In the genomic region with DNA sequence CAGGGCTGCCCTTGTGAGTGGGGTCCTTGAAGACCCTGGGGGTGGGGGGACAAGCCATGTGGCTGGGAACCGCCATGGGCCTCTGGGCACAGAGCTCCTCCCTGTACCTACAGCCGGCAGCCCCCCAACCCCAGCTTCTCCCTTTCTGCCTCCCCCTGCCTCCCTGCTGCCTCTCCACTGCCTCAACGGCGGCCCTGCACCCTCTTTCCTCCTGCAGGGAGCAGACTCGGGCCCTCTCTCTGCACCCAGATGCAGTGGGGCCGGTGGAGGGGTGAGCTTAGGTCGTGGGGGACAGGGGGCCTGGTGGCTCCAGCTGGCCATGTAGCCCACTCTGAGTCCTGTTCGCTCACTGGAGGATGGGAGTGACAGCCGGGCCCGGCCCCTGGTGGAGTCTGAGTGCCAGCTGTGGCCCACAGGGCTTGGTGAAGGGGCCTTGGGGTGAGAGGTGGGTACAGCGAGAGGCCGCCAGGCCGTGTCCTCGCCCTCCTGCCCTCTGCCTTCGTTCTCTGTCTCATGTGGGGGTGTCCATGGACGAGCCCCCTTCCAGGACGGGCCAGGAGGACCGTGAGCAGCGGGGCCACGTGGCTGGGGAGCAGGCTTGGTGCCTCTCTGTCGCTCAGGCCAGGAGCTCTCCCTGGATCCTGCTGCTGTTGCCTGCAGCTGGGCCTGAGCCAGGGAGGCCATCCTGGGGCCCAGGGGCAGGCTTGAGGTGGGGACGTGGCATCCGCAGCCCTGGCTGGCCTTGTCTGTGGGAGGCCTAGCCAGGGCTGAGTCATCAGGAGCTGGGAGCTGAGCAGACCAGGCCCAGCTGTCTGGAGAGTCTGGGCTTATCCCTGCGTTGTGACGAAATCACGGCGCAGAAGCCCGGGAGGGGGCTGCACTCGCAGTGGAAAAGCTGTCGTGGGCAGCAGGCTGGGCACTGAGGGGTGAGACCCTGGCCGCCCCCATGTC, we compare ENCODE assay signal across 10 cellular contexts.
DNase-seq lines count a peak whose midpoint lies in the region; ATAC-seq, FAIRE-seq and TF ChIP-seq lines count a peak whose summit lies in the region.
"Had no signal": no experiment of that assay in that cellular context is flagged by ENCODE, and none has a peak within 500 bp of the region (broad histone marks: within the 10 kb centered on the region; RNA-seq: fewer than 3 reads in every experiment).

No MANE protein-coding gene starts in this region.

- H3K9ac ChIP-seq in K562 (ENCODE audit: insufficient read depth in 1 of 2, low read depth in 2 of 2, low read length in 2 of 2), result no peak overlapping the region

- no peak for TF ChIP-seq EP300 in K562 (IDR thresholded peaks at IDR 0.05; ENCODE audit: low read length)
- no peak for TF ChIP-seq EP300 in upper lobe of left lung (IDR thresholded peaks at IDR 0.05)

- H3K27ac Mint-ChIP-seq in stimulated activated effector memory CD8-positive, alpha-beta T cell treated with anti-CD3 and anti-CD28 coated beads, Interleukin-12 subunit alpha, Interleukin-12 subunit beta, amount 100 ng/mL, for 72 hours, result no peak overlapping the region
- H3K27ac Mint-ChIP-seq: activated T-helper 1 cell treated with anti-CD3 and anti-CD28 coated beads, Interleukin-12 subunit alpha, Interleukin-12 subunit beta, Interleukin-2, Interleukin-4 antibody, amounts not matched to agents 30 ng/mL and 10 ng/mL and 1 ng/mL, durations not matched to agents 14 hours and 24 hours and 36 hours had no signal

- peaks cover 6 to 29% of the 10 kb centered on the region in 2 experiments; a peak in 4 of 5 replicates for H3K27me3 ChIP-seq in K562 (ENCODE audit: control insufficient read depth in 2 of 2, insufficient read depth in 2 of 2, low read length in 2 of 2)
- H3K27me3 ChIP-seq in kidney epithelial cell (ENCODE audit: control insufficient read depth, insufficient read depth, low read length), result peaks cover 20% of the 10 kb centered on the region
- peaks cover 0 to 13% (median 4%) of the 10 kb centered on the region in 4 donors for H3K27me3 ChIP-seq in upper lobe of left lung

- no TSS peak for BruUV-seq in K562 (replicated peaks; lab: Mats Ljungman, UMichigan)

- H3K4me1 ChIP-seq in K562 (replicated peaks in 1 of 2; ENCODE audit: control insufficient read depth in 2 of 2, insufficient read depth in 2 of 2, low read length in 2 of 2) (peaks cover 0 to 10% of the 10 kb centered on the region in 2 experiments; a peak in 2 of 5 replicates), upper lobe of left lung (peaks cover 0 to 10% (median 0%) of the 10 kb centered on the region in 4 donors)

- H3K36me3 ChIP-seq in K562 (ENCODE audit: control insufficient read depth, insufficient read depth, low read length) (no peaks in the 10 kb centered on the region), kidney epithelial cell (ENCODE audit: control insufficient read depth, insufficient read depth, low read length) (no peaks in the 10 kb centered on the region), upper lobe of left lung (no peaks in the 10 kb centered on the region)

- H3K79me2 ChIP-seq in K562 (ENCODE audit: control insufficient read depth, insufficient read depth, low read length), result no peaks in the 10 kb centered on the region

- no peaks in the 10 kb centered on the region for H3K9me1 ChIP-seq in K562 (ENCODE audit: control insufficient read depth, insufficient read depth, low read length)

- no peak for TF ChIP-seq POLR2A in K562 (conservative IDR thresholded peaks at IDR 0.05)
- no peak for TF ChIP-seq POLR2A in upper lobe of left lung (IDR thresholded peaks at IDR 0.05)

- TF ChIP-seq CTCF in K562 (IDR thresholded peaks at IDR 0.05 in 2 of 3, conservative IDR thresholded peaks at IDR 0.05 in 1 of 3; ENCODE audit: insufficient read depth in 2 of 3, low read depth in 1 of 3, low read length in 3 of 3) (no peak), kidney epithelial cell (IDR thresholded peaks at IDR 0.05; ENCODE audit: insufficient read depth, low read length, poor library complexity, severe bottlenecking) (no peak), upper lobe of left lung (IDR thresholded peaks at IDR 0.05) (no peak)

- intact Hi-C loops in K562 (cut with micrococcal nuclease), result no loop called here

- H3K4me1 Mint-ChIP-seq in stimulated activated effector memory CD8-positive, alpha-beta T cell treated with anti-CD3 and anti-CD28 coated beads, Interleukin-12 subunit alpha, Interleukin-12 subunit beta, amount 100 ng/mL, for 72 hours, result no peaks in the 10 kb centered on the region

- WGBS in K562 (ENCODE audit: insufficient coverage, low coverage, missing lambda C conversion rate), result under 1% methylated on average over 27 of the region's 31 CpGs
- whole genome bisulfite sequencing in upper lobe of left lung, 2 donors, result 71 to 74% methylated on average over 15 to 24 of the region's 31 CpGs

- H3K4me3 Mint-ChIP-seq in stimulated activated effector memory CD8-positive, alpha-beta T cell treated with anti-CD3 and anti-CD28 coated beads, Interleukin-12 subunit alpha, Interleukin-12 subunit beta, amount 100 ng/mL, for 72 hours, result no peak overlapping the region
- H3K4me3 Mint-ChIP-seq: activated T-helper 1 cell treated with anti-CD3 and anti-CD28 coated beads, Interleukin-12 subunit alpha, Interleukin-12 subunit beta, Interleukin-2, Interleukin-4 antibody, amounts not matched to agents 30 ng/mL and 10 ng/mL and 1 ng/mL, durations not matched to agents 14 hours and 24 hours and 36 hours had no signal

- no peak overlapping the region for H3K4me2 ChIP-seq in K562 (ENCODE audit: insufficient read depth, low read length)

- TF ChIP-seq RAD21 in K562 (CRISPR knock-in tag; conservative IDR thresholded peaks at IDR 0.05 in 1 of 2, IDR thresholded peaks at IDR 0.05 in 1 of 2), result no peak

- H3K9me3 Mint-ChIP-seq in stimulated activated effector memory CD8-positive, alpha-beta T cell treated with anti-CD3 and anti-CD28 coated beads, Interleukin-12 subunit alpha, Interleukin-12 subunit beta, amount 100 ng/mL, for 72 hours, result no peaks in the 10 kb centered on the region
- H3K9me3 Mint-ChIP-seq: activated T-helper 1 cell treated with anti-CD3 and anti-CD28 coated beads, Interleukin-12 subunit alpha, Interleukin-12 subunit beta, Interleukin-2, Interleukin-4 antibody, amounts not matched to agents 30 ng/mL and 10 ng/mL and 1 ng/mL, durations not matched to agents 14 hours and 24 hours and 36 hours had no signal

- no peak overlapping the region for H3K4me3 ChIP-seq in K562
- H3K4me3 ChIP-seq in kidney epithelial cell (ENCODE audit: low read depth, low read length), result no peak overlapping the region
- no peak overlapping the region for H3K4me3 ChIP-seq in upper lobe of left lung

- peak; percentile 54; the same call in 1 of the 3 replicates for ATAC-seq in K562
- ATAC-seq in upper lobe of left lung (ENCODE audit: low FRiP score in 2 of 2), result peak; percentile 85 to 98
- ATAC-seq in GM19023 (IDR thresholded peaks at IDR 0.05; ENCODE audit: unreplicated experiment), result no peak
- no peak for ATAC-seq in stimulated activated effector memory CD8-positive, alpha-beta T cell treated with anti-CD3 and anti-CD28 coated beads, Interleukin-12 subunit alpha, Interleukin-12 subunit beta, amount 100 ng/mL, for 72 hours

- no peak overlapping the region for H3K27ac ChIP-seq in K562 (ENCODE audit: extremely low read depth, low read depth, low read length)
- H3K27ac ChIP-seq in upper lobe of left lung, result peak overlapping the region in 1 of 4 donors; percentile 26

- CTCF ChIA-PET in K562 (lab: Yijun Ruan, JAX; ENCODE audit: low intra/inter-chr PET ratio), result no interaction called here

- H2AFZ ChIP-seq in K562 (ENCODE audit: low read depth, low read length), result no peak overlapping the region

- POLR2A ChIA-PET in K562 (lab: Yijun Ruan, JAX), result interaction anchor here (0.6 to 0.7 kb wide), 3 partner anchors 11 to 586 kb away, joined by 3 read pairs; no protein-coding TSS in a partner anchor

- H3K9me3 ChIP-seq in K562 (replicated peaks; ENCODE audit: control insufficient read depth, insufficient read depth, low read depth, low read length), result no peaks in the 10 kb centered on the region
- H3K9me3 ChIP-seq in upper lobe of left lung, result no peaks in the 10 kb centered on the region

- FAIRE-seq in K562 (lab: Jason Lieb, UNC), result no peak
- FAIRE-seq: A204.1 had no signal

- H4K20me1 ChIP-seq in K562 (replicated peaks; ENCODE audit: control insufficient read depth, insufficient read depth, low read length), result no peaks in the 10 kb centered on the region

- no peaks in the 10 kb centered on the region for H3K36me3 Mint-ChIP-seq in stimulated activated effector memory CD8-positive, alpha-beta T cell treated with anti-CD3 and anti-CD28 coated beads, Interleukin-12 subunit alpha, Interleukin-12 subunit beta, amount 100 ng/mL, for 72 hours

- in situ Hi-C loops in K562 (cut with MboI), result no loop called here

- DNase-seq in DMS53 (lab: John Stamatoyannopoulos, UW) (peak; percentile 21), DMS53 treated with DMSO at 0.1 percent for 48 hours (lab: John Stamatoyannopoulos, UW; ENCODE audit: unreplicated experiment) (no peak), K562 (ENCODE audit: extremely low read depth in 1 of 4, low spot score in 3 of 4) (peak in 2 of 4 experiments; percentile 23 to 44), kidney epithelial cell (ENCODE audit: low read depth) (peak; percentile 60), upper lobe of left lung (peak; percentile 39 to 82), LoVo (ENCODE audit: low spot score) (no peak)
- DNase-seq in stimulated activated effector memory CD8-positive, alpha-beta T cell treated with anti-CD3 and anti-CD28 coated beads, Interleukin-12 subunit alpha, Interleukin-12 subunit beta, amount 100 ng/mL, for 72 hours (ENCODE audit: low spot score in 2 of 2), result no peak

TF ChIP-seq in K562, 482 proteins besides CTCF, POLR2A, EP300 and RAD21 (continues in another document):
- TF ChIP-seq THAP12 (CRISPR knock-in tag; IDR thresholded peaks at IDR 0.05), result no peak
- no peak for TF ChIP-seq FOXA3 (CRISPR knock-in tag; conservative IDR thresholded peaks at IDR 0.05 in 1 of 2, IDR thresholded peaks at IDR 0.05 in 1 of 2)
- TF ChIP-seq E2F3 (CRISPR knock-in tag; IDR thresholded peaks at IDR 0.05), result no peak
- 0 out of 2 replicates have a peak, but pooled peaks have one; percentile 17 for TF ChIP-seq NFIC (IDR thresholded peaks at IDR 0.05)

Comparison
In these comparisons a context has a peak if more than half of its experiments do, and no peak if none do; other contexts are left out.
1. DNase-seq: peak in DMS53 (single experiment), kidney epithelial cell (single experiment) and upper lobe of left lung (2 of 2); none in DMS53 treated with DMSO at 0.1 percent for 48 hours (single experiment), LoVo (single experiment) and stimulated activated effector memory CD8-positive, alpha-beta T cell treated with anti-CD3 and anti-CD28 coated beads, Interleukin-12 subunit alpha, Interleukin-12 subunit beta, amount 100 ng/mL, for 72 hours (0 of 2).
2. ATAC-seq: peak in K562 (single experiment) and upper lobe of left lung (2 of 2); none in GM19023 (single experiment) and stimulated activated effector memory CD8-positive, alpha-beta T cell treated with anti-CD3 and anti-CD28 coated beads, Interleukin-12 subunit alpha, Interleukin-12 subunit beta, amount 100 ng/mL, for 72 hours (single experiment).